26 cellular contexts compared by ENCODE assay signal in genomic region chr6:31004794-31005193, GRCh38. TPM values are rescaled to one million over a fixed set of nuclear protein-coding genes. Genes with fewer than 3 reads are reported as not detected.
DNase-seq lines count a peak whose midpoint lies in the region; ATAC-seq, FAIRE-seq and TF ChIP-seq lines count a peak whose summit lies in the region.
"Had no signal": no experiment of that assay in that cellular context is flagged by ENCODE, and none has a peak within 500 bp of the region (broad histone marks: within the 10 kb centered on the region; RNA-seq: fewer than 3 reads in every experiment).

No MANE protein-coding gene starts in this region.

- H3K9ac ChIP-seq in parathyroid adenoma = no peak overlapping the region

- H3K9me3 Mint-ChIP-seq in GM23338 = no peaks in the 10 kb centered on the region
- H3K9me3 Mint-ChIP-seq: CD8-positive, alpha-beta memory T cell; HFFc6 had no signal

- H3K27ac ChIP-seq in GM23338 (ENCODE audit: low read depth) (no peak overlapping the region), esophagus (ENCODE audit: low read depth in 2 of 2, low read length in 1 of 2) (peak overlapping the region; percentile 6 to 55), parathyroid adenoma (no peak overlapping the region), pancreas (peak overlapping the region in 1 of 4 donors; percentile 20), sigmoid colon (no peak overlapping the region)
- H3K27ac ChIP-seq: VCaP had no signal

- H3K79me2 ChIP-seq in GM23338 (replicated peaks; ENCODE audit: insufficient read depth) = no peaks in the 10 kb centered on the region
- H3K79me2 ChIP-seq in parathyroid adenoma = no peaks in the 10 kb centered on the region

- no peak for TF ChIP-seq POLR2A in sigmoid colon (IDR thresholded peaks at IDR 0.05)

- no peak overlapping the region for H3K4me3 Mint-ChIP-seq in GM23338
- H3K4me3 Mint-ChIP-seq: activated naive CD8-positive, alpha-beta T cell treated with anti-CD3 and anti-CD28 coated beads, Interleukin-2, amount 10 ng/mL, durations not matched to agents 7 days and 5 days; CD8-positive, alpha-beta memory T cell; HFFc6; naive B cell had no signal

- no peaks in the 10 kb centered on the region for H3K9me3 ChIP-seq in esophagus (ENCODE audit: control insufficient read depth in 2 of 2, insufficient read depth in 1 of 2, low read depth in 1 of 2, low read length in 1 of 2)
- no peaks in the 10 kb centered on the region for H3K9me3 ChIP-seq in parathyroid adenoma (ENCODE audit: control insufficient read depth, low read length)
- H3K9me3 ChIP-seq in pancreas = no peaks in the 10 kb centered on the region
- H3K9me3 ChIP-seq in sigmoid colon = no peaks in the 10 kb centered on the region
- H3K9me3 ChIP-seq: testis had no signal

- H3K27me3 Mint-ChIP-seq in GM23338 (ENCODE audit: insufficient read depth, low read depth, poor library complexity) = peaks cover 2% of the 10 kb centered on the region

- no peak for ATAC-seq in GM23338
- no peak for ATAC-seq in pancreas
- ATAC-seq: sciatic nerve had no signal

- H3K36me3 ChIP-seq in GM23338 (ENCODE audit: insufficient read depth) (no peaks in the 10 kb centered on the region), esophagus (ENCODE audit: control insufficient read depth in 2 of 2, insufficient read depth in 2 of 2, low read length in 1 of 2) (no peaks in the 10 kb centered on the region), parathyroid adenoma (ENCODE audit: control insufficient read depth, insufficient read depth, low read length) (no peaks in the 10 kb centered on the region), pancreas (no peaks in the 10 kb centered on the region), sigmoid colon (no peaks in the 10 kb centered on the region)

- H3K27ac Mint-ChIP-seq in GM23338 = no peak overlapping the region
- H3K27ac Mint-ChIP-seq: activated naive CD8-positive, alpha-beta T cell treated with anti-CD3 and anti-CD28 coated beads, Interleukin-2, amount 10 ng/mL, durations not matched to agents 7 days and 5 days; CD8-positive, alpha-beta memory T cell; HFFc6 had no signal

- H3K36me3 Mint-ChIP-seq in GM23338 (ENCODE audit: low read depth) = 0 out of 3 replicates have a peak, but pooled peaks cover 3% of the 10 kb centered on the region
- H3K36me3 Mint-ChIP-seq: activated naive CD8-positive, alpha-beta T cell treated with anti-CD3 and anti-CD28 coated beads, Interleukin-2, amount 10 ng/mL, durations not matched to agents 7 days and 5 days had no signal

- no peak for TF ChIP-seq EP300 in sigmoid colon (IDR thresholded peaks at IDR 0.05)

- no peak for DNase-seq in GM23338 (ENCODE audit: low spot score)
- DNase-seq in NOMO-1 treated with DMSO at 0.1 percent for 48 hours (lab: John Stamatoyannopoulos, UW; ENCODE audit: unreplicated experiment) = peak; percentile 55
- no peak for DNase-seq in pancreas
- no peak for DNase-seq in NCI-H2196 treated with DMSO at 0.1 percent for 48 hours (lab: John Stamatoyannopoulos, UW; ENCODE audit: unreplicated experiment)
- DNase-seq in sigmoid colon = no peak
- DNase-seq: activated naive CD8-positive, alpha-beta T cell treated with anti-CD3 and anti-CD28 coated beads, Interleukin-2, amount 10 ng/mL, durations not matched to agents 7 days and 5 days; CD8-positive, alpha-beta memory T cell; cerebellar nuclear complex; HFFc6; mesenchymal stem cell; naive B cell; NCI-H1092 treated with DMSO at 0.1 percent for 48 hours; NCI-H1930; NCI-H82; T-helper 2 cell; testis had no signal

- H3K4me1 ChIP-seq in GM23338 (ENCODE audit: insufficient read depth) = no peaks in the 10 kb centered on the region
- no peaks in the 10 kb centered on the region for H3K4me1 ChIP-seq in esophagus (ENCODE audit: control insufficient read depth in 2 of 2, insufficient read depth in 2 of 2, low read length in 1 of 2)
- H3K4me1 ChIP-seq in parathyroid adenoma = no peaks in the 10 kb centered on the region
- peaks cover 0 to 3% (median 0%) of the 10 kb centered on the region in 3 donors for H3K4me1 ChIP-seq in pancreas
- no peaks in the 10 kb centered on the region for H3K4me1 ChIP-seq in sigmoid colon
- H3K4me1 ChIP-seq: testis had no signal

- H3K27me3 ChIP-seq in GM23338 (ENCODE audit: insufficient read depth) (no peaks in the 10 kb centered on the region), esophagus (ENCODE audit: control insufficient read depth in 1 of 2, insufficient read depth in 2 of 2, low read length in 2 of 2) (no peaks in the 10 kb centered on the region), parathyroid adenoma (ENCODE audit: control insufficient read depth, insufficient read depth, low read length) (no peaks in the 10 kb centered on the region), pancreas (no peaks in the 10 kb centered on the region), sigmoid colon (no peaks in the 10 kb centered on the region)
- H3K27me3 ChIP-seq: testis had no signal

- no peaks in the 10 kb centered on the region for H3F3A ChIP-seq in GM23338 (replicated peaks; ENCODE audit: low read depth)

- WGBS in esophagus, 2 donors = 76% methylated on average over 4 of the region's 4 CpGs
- 77 to 78% methylated on average over 4 of the region's 4 CpGs for WGBS in pancreas, 2 donors
- WGBS in sigmoid colon, 2 donors = 60% methylated on average over 4 of the region's 4 CpGs

- peaks cover 2% of the 10 kb centered on the region for H3K9me2 ChIP-seq in GM23338 (ENCODE audit: insufficient read depth)

- no peaks in the 10 kb centered on the region; the same call in 2 of the 3 replicates for H3K4me1 Mint-ChIP-seq in GM23338

- H2AFZ ChIP-seq in GM23338 (peak overlapping the region; percentile 49; the same call in 1 of the 2 replicates), parathyroid adenoma (peak overlapping the region; percentile 12)

- no peak overlapping the region for H3K4me3 ChIP-seq in GM23338
- no peak overlapping the region for H3K4me3 ChIP-seq in esophagus (ENCODE audit: low read depth in 1 of 2, low read length in 2 of 2)
- H3K4me3 ChIP-seq in parathyroid adenoma (ENCODE audit: low read depth, low read length) = no peak overlapping the region
- H3K4me3 ChIP-seq in pancreas = no peak overlapping the region
- no peak overlapping the region for H3K4me3 ChIP-seq in sigmoid colon
- H3K4me3 ChIP-seq: testis had no signal

- intact Hi-C loops in pancreas (cut with DNase I) = no loop called here
- intact Hi-C loops in sigmoid colon (cut with DNase I) = no loop called here

- no peak for FAIRE-seq in pancreas (lab: Jason Lieb, UNC)
- FAIRE-seq: frontal cortex, keratinocyte had no signal

- no peak for TF ChIP-seq CTCF in GM23338 (conservative IDR thresholded peaks at IDR 0.05; ENCODE audit: low read depth in 2 of 2)
- TF ChIP-seq CTCF in parathyroid adenoma (IDR thresholded peaks at IDR 0.05) = no peak
- TF ChIP-seq CTCF in pancreas (IDR thresholded peaks at IDR 0.05) = no peak
- TF ChIP-seq CTCF in sigmoid colon (IDR thresholded peaks at IDR 0.05) = no peak

- no peak overlapping the region for H3K4me2 ChIP-seq in GM23338
- H3K4me2 ChIP-seq in parathyroid adenoma (ENCODE audit: low read length) = no peak overlapping the region

- no peaks in the 10 kb centered on the region for H4K20me1 ChIP-seq in GM23338 (replicated peaks; ENCODE audit: insufficient read depth)

TF ChIP-seq in GM23338, 12 proteins besides CTCF, POLR2A, EP300 and RAD21 (continues in another document):
- TF ChIP-seq EZH2 (IDR thresholded peaks at IDR 0.05; ENCODE audit: low read depth, unreplicated experiment) = no peak

RNA-seq across cellular contexts. Expression of gene MUC22, which starts 5.5 kb away (rescaled TPM):
- total RNA-seq in GM23338 (2014; rRNA removed; shearing (Covaris generic)) = not detected in 2 replicates
- polyA plus RNA-seq in GM23338 (2016; fragmentation: Nextera tagmentation; extraction: Ambion mirVana) (not detected in 2 replicates), esophagus (1 to 10 TPM; 2.4 to 5.8 TPM), pancreas (under 1 TPM in 1 of 2 donors, not detected in 1; 0.02 TPM), sigmoid colon (not detected)
- total RNA-seq in pancreas (not detected), sigmoid colon (not detected)
- total RNA-seq: activated naive CD8-positive, alpha-beta T cell treated with anti-CD3 and anti-CD28 coated beads, Interleukin-2, amount 10 ng/mL, durations not matched to agents 7 days and 5 days; CD8-positive, alpha-beta memory T cell; frontal cortex; HFFc6; HT-29; osteocyte; sciatic nerve; SK-MEL-5 had no signal
- polyA plus RNA-seq: CD8-positive, alpha-beta memory T cell; keratinocyte had no signal

RNA-seq across cellular contexts. Expression of gene MUC21, which starts 21.3 kb away (rescaled TPM):
- not detected in 2 replicates for total RNA-seq in GM23338 (2014; rRNA removed; shearing (Covaris generic))
- polyA plus RNA-seq in GM23338 (2016; fragmentation: Nextera tagmentation; extraction: Ambion mirVana) (not detected in 2 replicates), esophagus (1,000 to 10,000 TPM in 1 of 2 donors, 100 to 1,000 TPM in 1; 912 to 1,484 TPM), pancreas (under 1 TPM; 0.07 to 0.23 TPM), sigmoid colon (1 to 10 TPM in 1 of 3 donors, under 1 TPM in 1, not detected in 1; 0.19 to 1.2 TPM)
- total RNA-seq in pancreas (not detected), sigmoid colon (not detected)
- total RNA-seq: activated naive CD8-positive, alpha-beta T cell treated with anti-CD3 and anti-CD28 coated beads, Interleukin-2, amount 10 ng/mL, durations not matched to agents 7 days and 5 days; CD8-positive, alpha-beta memory T cell; epithelial cell of proximal tubule; frontal cortex; HFFc6; HT-29; osteocyte; SK-MEL-5; testis had no signal
- polyA plus RNA-seq: CD8-positive, alpha-beta memory T cell; keratinocyte had no signal

Comparison
In these comparisons a context has a peak if more than half of its experiments do, and no peak if none do; other contexts are left out.
1. H3K27ac ChIP-seq: peak in esophagus (2 of 2); none in GM23338 (single experiment), parathyroid adenoma (single experiment) and sigmoid colon (0 of 4).
2. RNA of gene MUC21, which starts 21.3 kb away (polyA plus RNA-seq): 912 to 1,484 TPM in esophagus; 0.19 to 1.2 TPM in sigmoid colon, 0.07 to 0.23 TPM in pancreas and not detected in GM23338; every median in the first group is over 100 times any median in the second.